12 cellular contexts compared by ENCODE assay signal in the genomic region with DNA sequence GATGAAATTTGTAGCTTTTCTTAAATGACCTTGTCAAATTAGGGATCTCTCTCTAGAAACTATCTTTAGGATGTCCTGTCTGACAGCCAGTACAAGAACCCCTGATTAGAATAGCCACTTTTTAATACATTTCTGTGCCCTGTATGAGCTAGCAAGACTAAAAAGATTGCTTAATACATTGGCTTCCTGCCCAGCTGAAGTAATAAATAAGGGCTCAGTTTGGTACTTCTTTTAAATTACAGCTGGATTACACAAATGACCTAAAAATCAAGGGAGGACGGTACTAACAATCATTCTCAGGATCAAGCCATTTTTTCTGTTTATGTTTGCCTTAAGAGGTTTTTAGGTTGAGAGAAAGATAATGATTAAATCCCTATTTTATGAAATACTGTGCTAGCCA. TPM values are rescaled to one million over a fixed set of nuclear protein-coding genes. Genes with fewer than 3 reads are reported as not detected.
DNase-seq lines count a peak whose midpoint lies in the region; ATAC-seq and TF ChIP-seq lines count a peak whose summit lies in the region.
"Had no signal": no experiment of that assay in that cellular context is flagged by ENCODE, and none has a peak within 500 bp of the region (broad histone marks: within the 10 kb centered on the region; RNA-seq: fewer than 3 reads in every experiment).

No MANE protein-coding gene starts in this region.

- no peak for TF ChIP-seq RAD21 in HCT116 (IDR thresholded peaks at IDR 0.05; ENCODE audit: low read depth)

- H3K9me3 ChIP-seq in HCT116 (ENCODE audit: control insufficient read depth in 1 of 2, insufficient read depth in 1 of 2, low read depth in 1 of 2, low read length in 2 of 2) (no peaks in the 10 kb centered on the region), RWPE2 (ENCODE audit: severe bottlenecking) (no peaks in the 10 kb centered on the region)
- H3K9me3 ChIP-seq in CD4-positive, alpha-beta memory T cell (ENCODE audit: control insufficient read depth in 1 of 2, low read length in 2 of 2): no peaks in the 10 kb centered on the region

- H3K4me1 ChIP-seq in HCT116 (ENCODE audit: control insufficient read depth in 1 of 2, insufficient read depth in 2 of 2, low read length in 2 of 2) (peaks cover 4 to 12% of the 10 kb centered on the region in 2 experiments; a peak in 3 of 4 replicates), RWPE2 (ENCODE audit: insufficient read depth, poor library complexity, severe bottlenecking) (peaks cover 15% of the 10 kb centered on the region)
- H3K4me1 ChIP-seq in CD4-positive, alpha-beta memory T cell (ENCODE audit: insufficient read depth, low read length): no peaks in the 10 kb centered on the region

- CTCF ChIA-PET in HCT116 (lab: Charles Lee): no interaction called here
- CTCF ChIA-PET in CD4-positive, alpha-beta memory T cell (lab: Charles Lee; ENCODE audit: partially characterized antibody): interaction anchor here (0.7 kb wide), 1 partner anchor 811 kb away, joined by 3 read pairs; no protein-coding TSS in a partner anchor

- TF ChIP-seq CTCF in AG09309 (IDR thresholded peaks at IDR 0.05; ENCODE audit: control insufficient read depth, insufficient read depth, low read depth, low read length, missing control alignments) (no peak), HCT116 (IDR thresholded peaks at IDR 0.05 in 2 of 3, conservative IDR thresholded peaks at IDR 0.05 in 1 of 3; ENCODE audit: borderline replicate concordance in 1 of 3, insufficient read depth in 1 of 3, low read depth in 2 of 3, low read length in 2 of 3) (no peak), RWPE2 (IDR thresholded peaks at IDR 0.05; ENCODE audit: poor library complexity, severe bottlenecking) (no peak), foreskin fibroblast (IDR thresholded peaks at IDR 0.05; ENCODE audit: low read depth, low read length) (no peak)

- no peaks in the 10 kb centered on the region for H3K9me3 Mint-ChIP-seq in CD4-positive, alpha-beta memory T cell

- RAD21 ChIA-PET in HCT116 (lab: Charles Lee; ENCODE audit: low non-redundant PET in 1 of 2, low total read pairs in 2 of 2, uncharacterized antibody in 2 of 2, unreplicated experiment in 2 of 2): no interaction called here

- H3K27me3 ChIP-seq in HCT116 (ENCODE audit: insufficient read depth, low read length) (no peaks in the 10 kb centered on the region), RWPE2 (ENCODE audit: insufficient read depth, poor library complexity, severe bottlenecking) (no peaks in the 10 kb centered on the region)
- H3K27me3 ChIP-seq in CD4-positive, alpha-beta memory T cell (ENCODE audit: insufficient read depth, low read length): no peaks in the 10 kb centered on the region

- no peak for ATAC-seq in HCT116
- peak; percentile 45; the same call in 2 of the 3 replicates for ATAC-seq in RWPE2 (ENCODE audit: low read depth)
- ATAC-seq in HG03135 (IDR thresholded peaks at IDR 0.05; ENCODE audit: unreplicated experiment): no peak
- ATAC-seq in esophagus mucosa: no peak
- ATAC-seq: Panc1 had no signal

- H3K4me2 ChIP-seq in HCT116 (ENCODE audit: low read length): no peak overlapping the region

- H4K20me1 ChIP-seq in HCT116 (ENCODE audit: insufficient read depth): no peaks in the 10 kb centered on the region

- peaks cover 4 to 16% of the 10 kb centered on the region in 2 donors for H3K27me3 Mint-ChIP-seq in CD4-positive, alpha-beta memory T cell

- intact Hi-C loops in HCT116 (cut with micrococcal nuclease): no loop called here
- intact Hi-C loops in CD4-positive, alpha-beta memory T cell (cut with micrococcal nuclease): no loop called here

- no peaks in the 10 kb centered on the region for H3K79me2 ChIP-seq in HCT116 (ENCODE audit: insufficient read depth, low read length)

- H3K9me2 ChIP-seq in HCT116 (ENCODE audit: insufficient read depth): no peaks in the 10 kb centered on the region

- no TSS peak for BruUV-seq in HCT116 (replicated peaks; lab: Mats Ljungman, UMichigan)

- no peak overlapping the region for H3K9ac ChIP-seq in HCT116 (ENCODE audit: low read length)

- H3K4me3 Mint-ChIP-seq in CD4-positive, alpha-beta memory T cell: no peak overlapping the region

- H3K4me1 Mint-ChIP-seq in CD4-positive, alpha-beta memory T cell: no peaks in the 10 kb centered on the region

- TF ChIP-seq POLR2A in HCT116 (IDR thresholded peaks at IDR 0.05; ENCODE audit: borderline replicate concordance, extremely low read depth, insufficient read depth, insufficient read length): no peak

- H3K4me3 ChIP-seq in AG09309 (ENCODE audit: control insufficient read depth, low read depth, low read length) (no peak overlapping the region), HCT116 (replicated peaks in 1 of 2; ENCODE audit: low read depth in 1 of 2, low read length in 2 of 2) (no peak overlapping the region), RWPE2 (ENCODE audit: severe bottlenecking) (no peak overlapping the region), foreskin fibroblast (ENCODE audit: low read depth in 1 of 2, low read length in 2 of 2) (no peak overlapping the region)
- no peak overlapping the region for H3K4me3 ChIP-seq in CD4-positive, alpha-beta memory T cell (ENCODE audit: low read length in 2 of 2)

- H3K27ac Mint-ChIP-seq in CD4-positive, alpha-beta memory T cell: no peak overlapping the region

- no peak overlapping the region for H3K27ac ChIP-seq in HCT116 (ENCODE audit: low read depth, low read length)
- H3K27ac ChIP-seq in RWPE2 (ENCODE audit: poor library complexity, severe bottlenecking): no peak overlapping the region
- no peak overlapping the region for H3K27ac ChIP-seq in CD4-positive, alpha-beta memory T cell (ENCODE audit: low read depth, low read length)

- peak overlapping the region; percentile 41 for H2AFZ ChIP-seq in HCT116 (ENCODE audit: low read depth, low read length, poor library complexity, severe bottlenecking)

- DNase-seq in AG09309 (ENCODE audit: low read depth) (peak; percentile 81), HCT116 (ENCODE audit: low read depth, low spot score) (no peak), RWPE2 (ENCODE audit: low spot score) (no peak), foreskin fibroblast (peak; percentile 78 to 90)
- DNase-seq in activated CD4-positive, alpha-beta T cell treated with anti-CD3 and anti-CD28 coated beads, Interleukin-2, amount 50 U/mL, for 1 hour: no peak
- no peak for DNase-seq in CD4-positive, alpha-beta memory T cell
- DNase-seq: activated CD4-positive, CD25-positive, alpha-beta regulatory T cell; activated effector memory CD4-positive, alpha-beta T cell treated with Interleukin-2 at 50 U/mL for 16 hours; NCI-H1048 had no signal

- POLR2A ChIA-PET in HCT116 (lab: Charles Lee): interaction anchor here (1.2 kb wide), 1 partner anchor 12 kb away, joined by 3 read pairs; the partner anchor contains the start of gene OLA1
- POLR2A ChIA-PET in CD4-positive, alpha-beta memory T cell (lab: Charles Lee; ENCODE audit: partially characterized antibody): no interaction called here

- no peaks in the 10 kb centered on the region for H3K36me3 Mint-ChIP-seq in CD4-positive, alpha-beta memory T cell

- H3K36me3 ChIP-seq in HCT116 (ENCODE audit: control insufficient read depth in 1 of 2, insufficient read depth in 2 of 2, low read length in 2 of 2): no peaks in the 10 kb centered on the region
- no peaks in the 10 kb centered on the region for H3K36me3 ChIP-seq in RWPE2 (ENCODE audit: low read depth)
- no peaks in the 10 kb centered on the region for H3K36me3 ChIP-seq in CD4-positive, alpha-beta memory T cell (ENCODE audit: insufficient read depth, low read length)

TF ChIP-seq in HCT116, 20 proteins besides CTCF, POLR2A, EP300 and RAD21:
- TF ChIP-seq CBX3 (IDR thresholded peaks at IDR 0.05; ENCODE audit: low read depth): no peak
- no peak for TF ChIP-seq SRF (IDR thresholded peaks at IDR 0.05; ENCODE audit: low read depth)
- peak; percentile 73 for TF ChIP-seq CEBPB (IDR thresholded peaks at IDR 0.05; ENCODE audit: low read depth)

RNA-seq across cellular contexts. Expression of gene OLA1, which starts 11.6 kb away (rescaled TPM):
- total RNA-seq in HCT116 (2021; ENCODE audit: unreplicated experiment) (219 TPM), esophagus mucosa (74.7 TPM)
- polyA plus RNA-seq in HCT116 (2012): 127 and 183 TPM in 2 replicates
- 10 to 100 TPM; 31.1 to 31.2 TPM for total RNA-seq in CD4-positive, alpha-beta memory T cell
- polyA plus RNA-seq in CD4-positive, alpha-beta memory T cell: 10 to 100 TPM; 56.6 to 77.1 TPM

Comparison
In these comparisons a context has a peak if more than half of its experiments do, and no peak if none do; other contexts are left out.
1. DNase-seq: peak in AG09309 (single experiment) and foreskin fibroblast (2 of 2); none in HCT116 (single experiment), RWPE2 (single experiment), activated CD4-positive, alpha-beta T cell treated with anti-CD3 and anti-CD28 coated beads, Interleukin-2, amount 50 U/mL, for 1 hour (single experiment) and CD4-positive, alpha-beta memory T cell (0 of 5).